22 cellular contexts compared by ENCODE assay signal in the genomic region with DNA sequence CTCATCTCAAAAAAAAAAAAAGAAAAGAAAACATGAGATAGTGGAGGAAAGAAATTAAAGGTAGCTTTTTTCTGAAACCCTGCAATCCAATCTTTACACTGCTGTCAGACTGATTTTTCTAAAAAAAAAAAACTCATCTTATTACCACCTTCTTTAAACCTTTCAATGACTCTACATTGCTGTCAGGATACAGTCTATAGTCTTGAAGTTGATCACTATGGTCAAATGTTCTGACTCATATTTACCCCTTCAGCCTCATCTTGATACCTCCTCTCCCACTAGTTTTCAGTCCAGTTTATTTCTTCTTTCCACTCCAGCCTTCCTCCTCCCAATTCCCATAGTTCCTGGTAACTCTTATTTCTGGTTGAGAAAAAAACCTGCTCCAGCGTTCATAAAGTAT. TPM values are rescaled to one million over a fixed set of nuclear protein-coding genes. Genes with fewer than 3 reads are reported as not detected.
DNase-seq lines count a peak whose midpoint lies in the region; ATAC-seq and FAIRE-seq lines count a peak whose summit lies in the region.
"Had no signal": no experiment of that assay in that cellular context is flagged by ENCODE, and none has a peak within 500 bp of the region (broad histone marks: within the 10 kb centered on the region; RNA-seq: fewer than 3 reads in every experiment).

No MANE protein-coding gene starts in this region.

- no peak for FAIRE-seq in HTR-8/SVneo (lab: Jason Lieb, UNC)
- FAIRE-seq: A204.1, D721Med, G401.6, GM12891, GM19239 had no signal

- H3K4me3 Mint-ChIP-seq in stimulated activated naive CD8-positive, alpha-beta T cell treated with anti-CD3 and anti-CD28 coated beads, Interleukin-15, amount 100 ng/mL, for 72 hours: no peak overlapping the region
- H3K4me3 Mint-ChIP-seq in activated T-helper 17 cell treated with anti-CD3 and anti-CD28 coated beads, Interleukin-2, amount 50 U/mL, for 72 hours: no peak overlapping the region
- H3K4me3 Mint-ChIP-seq in stimulated activated effector memory CD8-positive, alpha-beta T cell treated with anti-CD3 and anti-CD28 coated beads, Interleukin-12 subunit alpha, Interleukin-12 subunit beta, amount 100 ng/mL, for 72 hours: no peak overlapping the region
- H3K4me3 Mint-ChIP-seq: CD14-positive monocyte; CD4-positive, alpha-beta memory T cell; CD4-positive, CD25-positive, alpha-beta regulatory T cell; CD8-positive, alpha-beta memory T cell had no signal

- H3K4me1 Mint-ChIP-seq in stimulated activated naive CD8-positive, alpha-beta T cell treated with anti-CD3 and anti-CD28 coated beads, Interleukin-15, amount 100 ng/mL, for 72 hours: no peaks in the 10 kb centered on the region
- no peaks in the 10 kb centered on the region for H3K4me1 Mint-ChIP-seq in activated T-helper 17 cell treated with anti-CD3 and anti-CD28 coated beads, Interleukin-2, amount 50 U/mL, for 72 hours
- H3K4me1 Mint-ChIP-seq in stimulated activated effector memory CD8-positive, alpha-beta T cell treated with anti-CD3 and anti-CD28 coated beads, Interleukin-12 subunit alpha, Interleukin-12 subunit beta, amount 100 ng/mL, for 72 hours: no peaks in the 10 kb centered on the region
- H3K4me1 Mint-ChIP-seq: CD4-positive, alpha-beta memory T cell; CD8-positive, alpha-beta memory T cell had no signal

- H3K27ac Mint-ChIP-seq in stimulated activated naive CD8-positive, alpha-beta T cell treated with anti-CD3 and anti-CD28 coated beads, Interleukin-15, amount 100 ng/mL, for 72 hours: no peak overlapping the region
- no peak overlapping the region for H3K27ac Mint-ChIP-seq in activated T-helper 17 cell treated with anti-CD3 and anti-CD28 coated beads, Interleukin-2, amount 50 U/mL, for 72 hours
- H3K27ac Mint-ChIP-seq in stimulated activated effector memory CD8-positive, alpha-beta T cell treated with anti-CD3 and anti-CD28 coated beads, Interleukin-12 subunit alpha, Interleukin-12 subunit beta, amount 100 ng/mL, for 72 hours: no peak overlapping the region
- H3K27ac Mint-ChIP-seq: CD14-positive monocyte; CD4-positive, alpha-beta memory T cell; CD4-positive, CD25-positive, alpha-beta regulatory T cell; CD8-positive, alpha-beta memory T cell had no signal

- no peaks in the 10 kb centered on the region for H3K27me3 Mint-ChIP-seq in stimulated activated naive CD8-positive, alpha-beta T cell treated with anti-CD3 and anti-CD28 coated beads, Interleukin-15, amount 100 ng/mL, for 72 hours
- H3K27me3 Mint-ChIP-seq in activated T-helper 17 cell treated with anti-CD3 and anti-CD28 coated beads, Interleukin-2, amount 50 U/mL, for 72 hours: no peaks in the 10 kb centered on the region

- no peaks in the 10 kb centered on the region for H3K36me3 Mint-ChIP-seq in activated T-helper 17 cell treated with anti-CD3 and anti-CD28 coated beads, Interleukin-2, amount 50 U/mL, for 72 hours (ENCODE audit: low read depth)
- H3K36me3 Mint-ChIP-seq in stimulated activated effector memory CD8-positive, alpha-beta T cell treated with anti-CD3 and anti-CD28 coated beads, Interleukin-12 subunit alpha, Interleukin-12 subunit beta, amount 100 ng/mL, for 72 hours: no peaks in the 10 kb centered on the region
- H3K36me3 Mint-ChIP-seq: CD14-positive monocyte; CD4-positive, alpha-beta memory T cell; CD4-positive, CD25-positive, alpha-beta regulatory T cell; CD8-positive, alpha-beta memory T cell had no signal

- no peaks in the 10 kb centered on the region for H3K9me3 Mint-ChIP-seq in stimulated activated naive CD8-positive, alpha-beta T cell treated with anti-CD3 and anti-CD28 coated beads, Interleukin-15, amount 100 ng/mL, for 72 hours
- no peaks in the 10 kb centered on the region for H3K9me3 Mint-ChIP-seq in activated T-helper 17 cell treated with anti-CD3 and anti-CD28 coated beads, Interleukin-2, amount 50 U/mL, for 72 hours
- H3K9me3 Mint-ChIP-seq in stimulated activated effector memory CD8-positive, alpha-beta T cell treated with anti-CD3 and anti-CD28 coated beads, Interleukin-12 subunit alpha, Interleukin-12 subunit beta, amount 100 ng/mL, for 72 hours: no peaks in the 10 kb centered on the region
- H3K9me3 Mint-ChIP-seq: CD14-positive monocyte; CD4-positive, alpha-beta memory T cell; CD8-positive, alpha-beta memory T cell had no signal

- no peak for DNase-seq in stimulated activated naive CD8-positive, alpha-beta T cell treated with anti-CD3 and anti-CD28 coated beads, Interleukin-15, amount 100 ng/mL, for 72 hours
- DNase-seq in stimulated activated naive CD8-positive, alpha-beta T cell treated with anti-CD3 and anti-CD28 coated beads, Interleukin-15, Interleukin-2, amounts not matched to agents 100 U/mL and 50 U/mL, for 24 hours: no peak
- no peak for DNase-seq in stimulated activated effector memory CD8-positive, alpha-beta T cell treated with anti-CD3 and anti-CD28 coated beads, Interleukin-12 subunit alpha, Interleukin-12 subunit beta, amount 100 ng/mL, for 72 hours (ENCODE audit: low spot score in 2 of 2)
- no peak for DNase-seq in HTR-8/SVneo (ENCODE audit: insufficient read length, low spot score)
- DNase-seq: 8988T; ACHN; BE2C; C1 segment of cervical spinal cord; CD4-positive, alpha-beta memory T cell; CD4-positive, CD25-positive, alpha-beta regulatory T cell; CD8-positive, alpha-beta memory T cell; COR-L47; DMS79 treated with DMSO at 0.1 percent for 48 hours; GF-D8 had no signal

- ATAC-seq in stimulated activated naive CD8-positive, alpha-beta T cell treated with anti-CD3 and anti-CD28 coated beads, Interleukin-15, amount 100 ng/mL, for 72 hours: peak; percentile 46
- no peak for ATAC-seq in stimulated activated naive CD8-positive, alpha-beta T cell treated with anti-CD3 and anti-CD28 coated beads, Interleukin-15, Interleukin-2, amounts not matched to agents 100 U/mL and 50 U/mL, for 24 hours
- ATAC-seq in activated T-helper 17 cell treated with anti-CD3 and anti-CD28 coated beads, Interleukin-2, amount 50 U/mL, for 72 hours (replicated peaks): peak; percentile 39
- ATAC-seq in stimulated activated effector memory CD8-positive, alpha-beta T cell treated with anti-CD3 and anti-CD28 coated beads, Interleukin-12 subunit alpha, Interleukin-12 subunit beta, amount 100 ng/mL, for 72 hours: peak; percentile 69
- no peak for ATAC-seq in HG03045 (IDR thresholded peaks at IDR 0.05; ENCODE audit: unreplicated experiment)

RNA-seq across cellular contexts. Expression of gene NFIA, which starts 17.7 kb away (rescaled TPM):
- 1 to 10 TPM; 3.5 to 5.1 TPM for total RNA-seq in activated T-helper 17 cell treated with anti-CD3 and anti-CD28 coated beads, Interleukin-2, amount 50 U/mL, for 72 hours

Comparison
In these comparisons a context has a peak if more than half of its experiments do, and no peak if none do; other contexts are left out.
1. ATAC-seq: peak in stimulated activated naive CD8-positive, alpha-beta T cell treated with anti-CD3 and anti-CD28 coated beads, Interleukin-15, amount 100 ng/mL, for 72 hours (single experiment), activated T-helper 17 cell treated with anti-CD3 and anti-CD28 coated beads, Interleukin-2, amount 50 U/mL, for 72 hours (single experiment) and stimulated activated effector memory CD8-positive, alpha-beta T cell treated with anti-CD3 and anti-CD28 coated beads, Interleukin-12 subunit alpha, Interleukin-12 subunit beta, amount 100 ng/mL, for 72 hours (single experiment); none in stimulated activated naive CD8-positive, alpha-beta T cell treated with anti-CD3 and anti-CD28 coated beads, Interleukin-15, Interleukin-2, amounts not matched to agents 100 U/mL and 50 U/mL, for 24 hours (single experiment) and HG03045 (single experiment).